In the genomic region with DNA sequence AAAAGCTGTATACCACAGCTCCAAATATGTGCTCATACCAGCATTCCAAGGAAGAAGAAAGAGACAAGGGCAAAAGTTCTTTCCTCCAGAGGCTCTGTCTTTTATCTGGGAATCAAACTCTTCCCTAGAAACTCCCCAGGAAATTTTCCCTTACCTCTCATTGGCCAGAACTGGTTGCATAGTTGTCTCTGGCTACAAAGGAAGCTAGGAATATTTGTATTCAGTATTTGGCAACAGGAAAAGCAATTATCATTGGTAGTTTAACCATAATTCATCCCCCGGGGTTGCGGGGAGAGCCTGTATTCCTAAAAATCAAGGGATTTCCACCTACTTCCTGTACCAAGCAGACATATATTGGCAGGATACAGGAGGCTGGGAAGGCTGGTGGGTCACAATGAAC, we compare ENCODE assay signal across 22 cellular contexts.
"Had no signal": no experiment of that assay in that cellular context is flagged by ENCODE, and none has a peak within 500 bp of the region (broad histone marks: within the 10 kb centered on the region; RNA-seq: fewer than 3 reads in every experiment).

No MANE protein-coding gene starts in this region.

- H3K4me1 Mint-ChIP-seq: activated B cell treated with CpG ODN at 0.5 μM for 24 hours, endodermal cell, memory B cell had no signal

- H3K4me3 Mint-ChIP-seq: activated B cell treated with CpG ODN at 0.5 μM for 24 hours; activated CD8-positive, alpha-beta T cell treated with anti-CD3 and anti-CD28 coated beads, Interleukin-2, amount 10 ng/mL, durations not matched to agents 7 days and 5 days; activated naive CD8-positive, alpha-beta T cell; endodermal cell; memory B cell; nephron had no signal

- ATAC-seq: activated CD8-positive, alpha-beta T cell treated with anti-CD3 and anti-CD28 coated beads, Interleukin-2, amount 10 ng/mL, durations not matched to agents 7 days and 5 days had no signal

- H3K9me3 ChIP-seq: left ventricle myocardium inferior, transverse colon had no signal

- FAIRE-seq: TTC549 had no signal

- H3K4me1 ChIP-seq: transverse colon had no signal

- H3K4me3 ChIP-seq: dorsolateral prefrontal cortex, left ventricle myocardium inferior, skin epidermis, transverse colon had no signal

- H3K27me3 ChIP-seq: dorsolateral prefrontal cortex, transverse colon had no signal

- H3K36me3 Mint-ChIP-seq: memory B cell had no signal

- H3K27ac Mint-ChIP-seq: activated B cell treated with CpG ODN at 0.5 μM for 24 hours; activated CD8-positive, alpha-beta T cell treated with anti-CD3 and anti-CD28 coated beads, Interleukin-2, amount 10 ng/mL, durations not matched to agents 7 days and 5 days; activated naive CD8-positive, alpha-beta T cell; endodermal cell; memory B cell had no signal

- H3K9me3 Mint-ChIP-seq: activated B cell treated with CpG ODN at 0.5 μM for 24 hours, endodermal cell, memory B cell had no signal

- H3K36me3 ChIP-seq: left ventricle myocardium inferior, transverse colon had no signal

- DNase-seq: activated B cell treated with CpG ODN at 0.5 μM for 24 hours; activated CD4-positive, alpha-beta T cell treated with anti-CD3 and anti-CD28 coated beads for 48 hours; activated CD8-positive, alpha-beta memory T cell treated with anti-CD3 and anti-CD28 coated beads, Interleukin-2, amount 50 U/mL, for 4 hours; activated CD8-positive, alpha-beta T cell treated with anti-CD3 and anti-CD28 coated beads, Interleukin-2, amount 10 ng/mL, durations not matched to agents 7 days and 5 days; activated gamma-delta T cell treated with Interleukin-2 at 50 U/mL for 16 hours; activated T-cell treated with anti-CD3 and anti-CD28 coated beads, Interleukin-2, amount 50 U/mL, for 48 hours; dorsolateral prefrontal cortex; endodermal cell; hypothalamus; left ventricle myocardium inferior; nucleus accumbens; stimulated activated CD4-positive, alpha-beta T cell treated with anti-CD3 and anti-CD28 coated beads, Interleukin-4, amount 100 ng/mL, for 4 hours; stimulated activated CD8-positive, alpha-beta memory T cell treated with anti-CD3 and anti-CD28 coated beads, Interleukin-4, amount 100 ng/mL, for 48 hours; stimulated activated naive CD4-positive, alpha-beta T cell treated with Interleukin-2 at 50 U/mL for 16 hours; substantia nigra; T-helper 2 cell; transverse colon had no signal

- H3K27ac ChIP-seq: dorsolateral prefrontal cortex, left ventricle myocardium inferior, skin epidermis, transverse colon had no signal

- H3K27me3 Mint-ChIP-seq: memory B cell had no signal
